9 cellular contexts compared by ENCODE assay signal in genomic region chr17:35740997-35741931, GRCh38. TPM values are rescaled to one million over a fixed set of nuclear protein-coding genes. Genes with fewer than 3 reads are reported as not detected.
DNase-seq lines count a peak whose midpoint lies in the region; ATAC-seq and TF ChIP-seq lines count a peak whose summit lies in the region.
"Had no signal": no experiment of that assay in that cellular context is flagged by ENCODE, and none has a peak within 500 bp of the region (broad histone marks: within the 10 kb centered on the region; RNA-seq: fewer than 3 reads in every experiment).

No MANE protein-coding gene starts in this region.

- H3K4me3 Mint-ChIP-seq in central memory CD8-positive, alpha-beta T cell = peak overlapping the region; percentile 49
- peak overlapping the region; percentile 36 for H3K4me3 Mint-ChIP-seq in mesothelial cell of epicardium

- H3K9me3 Mint-ChIP-seq in central memory CD8-positive, alpha-beta T cell = no peaks in the 10 kb centered on the region
- H3K9me3 Mint-ChIP-seq in mesothelial cell of epicardium = no peaks in the 10 kb centered on the region

- TF ChIP-seq CTCF in BE2C (IDR thresholded peaks at IDR 0.05; ENCODE audit: low read depth, low read length) = no peak
- no peak for TF ChIP-seq CTCF in HEK293 (tag by site-specific recombination; IDR thresholded peaks at IDR 0.05)
- no peak for TF ChIP-seq CTCF in mesothelial cell of epicardium (IDR thresholded peaks at IDR 0.05; ENCODE audit: unreplicated experiment)

- H3K4me3 ChIP-seq in BE2C (ENCODE audit: low read depth, low read length) = no peak overlapping the region
- no peak overlapping the region for H3K4me3 ChIP-seq in HEK293 (ENCODE audit: low read depth, low read length)

- H3K9me3 ChIP-seq in BE2C (0 out of 2 replicates have a peak, but pooled peaks cover 4% of the 10 kb centered on the region), HEK293 (ENCODE audit: control insufficient read depth, insufficient read depth, low read depth, low read length) (no peaks in the 10 kb centered on the region)
- H3K9me3 ChIP-seq: esophagus squamous epithelium had no signal

- peaks cover 5% of the 10 kb centered on the region for H3K4me1 Mint-ChIP-seq in central memory CD8-positive, alpha-beta T cell
- H3K4me1 Mint-ChIP-seq in mesothelial cell of epicardium = peaks cover 5% of the 10 kb centered on the region

- H3K27ac ChIP-seq in HEK293 (ENCODE audit: extremely low read depth, low read depth, low read length) = no peak overlapping the region
- H3K27ac ChIP-seq: esophagus squamous epithelium had no signal

- H3K36me3 ChIP-seq in BE2C = no peaks in the 10 kb centered on the region
- peaks cover 4 to 5% of the 10 kb centered on the region in 2 experiments; a peak in 2 of 3 replicates for H3K36me3 ChIP-seq in HEK293 (ENCODE audit: control insufficient read depth in 2 of 2, insufficient read depth in 1 of 2, low read length in 2 of 2)
- H3K36me3 ChIP-seq: esophagus squamous epithelium had no signal

- POLR2A ChIA-PET in HEK293 (lab: Yijun Ruan, JAX) = interaction anchor here (1.3 to 2.8 kb wide), 2 partner anchors 10 to 128 kb away, joined by 4 to 19 read pairs; partner anchors contain the start of gene RASL10B

- no peaks in the 10 kb centered on the region for H3K36me3 Mint-ChIP-seq in central memory CD8-positive, alpha-beta T cell (ENCODE audit: insufficient read depth)
- no peaks in the 10 kb centered on the region for H3K36me3 Mint-ChIP-seq in mesothelial cell of epicardium

- no peaks in the 10 kb centered on the region for H3K4me1 ChIP-seq in BE2C
- H3K4me1 ChIP-seq in HEK293 (ENCODE audit: control insufficient read depth, insufficient read depth, low read length) = no peaks in the 10 kb centered on the region

- DNase-seq in BE2C (peak; percentile 51), mesothelial cell of epicardium (ENCODE audit: low spot score in 2 of 2, unreplicated experiment in 2 of 2) (no peak), GOT3 (lab: John Stamatoyannopoulos, UW) (no peak), H4 (ENCODE audit: low spot score) (no peak)
- no peak for DNase-seq in central memory CD8-positive, alpha-beta T cell (ENCODE audit: low spot score in 2 of 2)
- no peak for DNase-seq in effector CD8-positive, alpha-beta T cell (lab: John Stamatoyannopoulos, UW)
- DNase-seq: esophagus squamous epithelium had no signal

- peak; percentile 46 for ATAC-seq in central memory CD8-positive, alpha-beta T cell (replicated peaks; ENCODE audit: extremely low read depth, poor library complexity, severe bottlenecking)
- ATAC-seq in HG02763 (IDR thresholded peaks at IDR 0.05; ENCODE audit: unreplicated experiment) = no peak

- CTCF ChIA-PET in HEK293 (lab: Yijun Ruan, JAX) = interaction anchor here (1.3 to 11.6 kb wide), 3 partner anchors 23 to 128 kb away, joined by 4 to 321 read pairs (median 7); no protein-coding TSS in a partner anchor

- H3K27me3 ChIP-seq in BE2C = peaks cover 3% of the 10 kb centered on the region; the same call in 1 of the 2 replicates

- H3K27ac Mint-ChIP-seq in central memory CD8-positive, alpha-beta T cell (ENCODE audit: low read depth) = no peak overlapping the region
- H3K27ac Mint-ChIP-seq in mesothelial cell of epicardium = no peak overlapping the region

- peaks cover 43% of the 10 kb centered on the region for H3K27me3 Mint-ChIP-seq in central memory CD8-positive, alpha-beta T cell
- H3K27me3 Mint-ChIP-seq in mesothelial cell of epicardium (ENCODE audit: low read depth) = peaks cover 47% of the 10 kb centered on the region

TF ChIP-seq in HEK293, 187 proteins besides CTCF, POLR2A, EP300 and RAD21:
- TF ChIP-seq ZNF555 (tag by site-specific recombination; conservative IDR thresholded peaks at IDR 0.05) (no peak), ZNF600 (tag by site-specific recombination; IDR thresholded peaks at IDR 0.05) (0 out of 2 replicates have a peak, but pooled peaks have one; percentile 26)

RNA-seq across cellular contexts. Expression of gene RASL10B, which starts 9.8 kb away (rescaled TPM):
- 23.4 TPM for polyA plus RNA-seq in BE2C (2012; ENCODE audit: insufficient read depth, insufficient read length, low read depth)
- total RNA-seq in mesothelial cell of epicardium = 19.3 to 20.5 TPM (median 20.1 TPM) in 3 replicates
- total RNA-seq in H4 (2014; rRNA removed; shearing (Covaris generic)) = 6.2 and 6.4 TPM in 2 replicates

RNA-seq across cellular contexts. Expression of gene GAS2L2, which starts 11.8 kb away (rescaled TPM):
- 0.17 TPM for polyA plus RNA-seq in BE2C (2012; ENCODE audit: insufficient read depth, insufficient read length, low read depth)
- total RNA-seq in mesothelial cell of epicardium = 0.09 to 0.20 TPM (median 0.11 TPM) in 3 replicates
- 0.04 TPM in 2 replicates for total RNA-seq in H4 (2014; rRNA removed; shearing (Covaris generic))
- total RNA-seq: esophagus squamous epithelium had no signal

RNA-seq across cellular contexts. Expression of gene C17orf50, which starts 19.4 kb away (rescaled TPM):
- polyA plus RNA-seq in BE2C (2012; ENCODE audit: insufficient read depth, insufficient read length, low read depth) = 0.86 TPM
- not detected in 3 replicates for total RNA-seq in mesothelial cell of epicardium
- not detected in 2 replicates for total RNA-seq in H4 (2014; rRNA removed; shearing (Covaris generic))
- total RNA-seq: esophagus squamous epithelium had no signal

RNA-seq across cellular contexts. Expression of gene MMP28, which starts 54.2 kb away (rescaled TPM):
- 1.8 TPM for polyA plus RNA-seq in BE2C (2012; ENCODE audit: insufficient read depth, insufficient read length, low read depth)
- 0.34 to 0.86 TPM in 2 of 3 replicates, not detected in the other for total RNA-seq in mesothelial cell of epicardium
- 0.68 TPM in 1 of 2 replicates, not detected in the other for total RNA-seq in H4 (2014; rRNA removed; shearing (Covaris generic))
